Comparison of ENCODE assay signal across 8 cellular contexts in the genomic region with DNA sequence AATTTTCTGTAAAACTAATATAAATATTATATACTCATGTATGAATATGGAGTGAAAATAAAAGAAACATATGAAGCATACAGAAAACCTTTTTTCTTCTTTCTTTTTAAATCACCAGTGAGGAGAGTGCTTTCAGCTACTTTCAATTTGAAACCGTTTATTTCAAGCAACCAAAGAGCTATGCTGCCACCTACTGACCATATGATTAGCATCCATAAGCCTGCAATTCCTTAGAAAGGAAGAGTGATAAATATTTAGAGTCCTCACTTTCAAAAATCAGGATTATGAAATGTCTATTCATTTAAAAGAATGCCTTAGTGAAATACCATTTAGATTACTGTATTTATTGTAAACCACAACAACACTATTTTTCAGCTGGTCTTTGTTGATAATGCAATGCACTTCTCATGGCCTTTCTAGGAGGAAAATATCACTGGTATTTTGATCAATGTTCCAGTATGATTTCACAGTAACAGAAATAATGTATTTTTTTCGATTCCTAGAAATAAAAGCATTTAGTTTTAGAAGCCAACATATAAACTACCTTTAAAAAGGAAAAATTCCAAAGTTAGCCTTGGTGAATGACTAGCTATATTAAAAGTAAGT.
DNase-seq lines count a peak whose midpoint lies in the region; ATAC-seq, FAIRE-seq and TF ChIP-seq lines count a peak whose summit lies in the region.

No MANE protein-coding gene starts in this region.

- peak; percentile 93 for ATAC-seq in HG02642 (IDR thresholded peaks at IDR 0.05; ENCODE audit: poor library complexity, unreplicated experiment)
- ATAC-seq in activated CD4-positive, CD25-positive, alpha-beta regulatory T cell treated with anti-CD3 and anti-CD28 coated beads, Interleukin-2, amount 50 U/mL, for 24 hours, result no peak

- peak; percentile 42 for FAIRE-seq in GM12892 (lab: Jason Lieb, UNC)

- peak overlapping the region in 1 of 4 donors; percentile 4 for H3K27ac ChIP-seq in esophagus muscularis mucosa (replicated peaks in 1 of 4)

- H3K36me3 ChIP-seq in esophagus muscularis mucosa (no peaks in the 10 kb centered on the region), neuron (ENCODE audit: insufficient read depth, low read length) (no peaks in the 10 kb centered on the region)

- H3K9me3 ChIP-seq in esophagus muscularis mucosa (no peaks in the 10 kb centered on the region), neuron (ENCODE audit: low read length) (no peaks in the 10 kb centered on the region)

- intact Hi-C loops in esophagus muscularis mucosa (cut with DNase I), result no loop called here

- 1% methylated on average over 2 of the region's 2 CpGs for WGBS in esophagus muscularis mucosa

- H3K4me3 ChIP-seq in AG10803 (ENCODE audit: low read length) (no peak overlapping the region), esophagus muscularis mucosa (no peak overlapping the region), neuron (ENCODE audit: low read length) (no peak overlapping the region)

- no peak for TF ChIP-seq EP300 in esophagus muscularis mucosa (IDR thresholded peaks at IDR 0.05)

- peak; percentile 69 for DNase-seq in AG10803 (ENCODE audit: low read depth)
- DNase-seq in GM12892 (ENCODE audit: insufficient read length), result no peak
- peak; percentile 25 for DNase-seq in MV-4-11 (lab: John Stamatoyannopoulos, UW)
- peak; percentile 1 for DNase-seq in SIG-M5 (lab: John Stamatoyannopoulos, UW)
- no peak for DNase-seq in esophagus muscularis mucosa (ENCODE audit: extremely low spot score)

- TF ChIP-seq CTCF in AG10803 (conservative IDR thresholded peaks at IDR 0.05; ENCODE audit: low read length), result peak; percentile 90
- TF ChIP-seq CTCF in esophagus muscularis mucosa (IDR thresholded peaks at IDR 0.05), result peak; percentile 66 to 81 (median 74)

- TF ChIP-seq POLR2A in GM12892 (IDR thresholded peaks at IDR 0.05; ENCODE audit: low read depth, low read length) (no peak), esophagus muscularis mucosa (IDR thresholded peaks at IDR 0.05; ENCODE audit: low read depth) (no peak)

- peaks cover 0 to 25% (median 22%) of the 10 kb centered on the region in 4 donors for H3K4me1 ChIP-seq in esophagus muscularis mucosa
- H3K4me1 ChIP-seq in neuron (ENCODE audit: insufficient read depth, low read length), result peaks cover 2% of the 10 kb centered on the region

- no peaks in the 10 kb centered on the region for H3K27me3 ChIP-seq in esophagus muscularis mucosa
- no peaks in the 10 kb centered on the region for H3K27me3 ChIP-seq in neuron (ENCODE audit: insufficient read depth, low read length)

- peak overlapping the region; percentile 81 for H2AFZ ChIP-seq in neuron (ENCODE audit: low read depth, low read length)

Comparison
In these comparisons a context has a peak if more than half of its experiments do, and no peak if none do; other contexts are left out.
1. DNase-seq: peak in AG10803 (single experiment), MV-4-11 (single experiment) and SIG-M5 (single experiment); none in GM12892 (single experiment) and esophagus muscularis mucosa (single experiment).